ENCODE assay signal across 1 cellular context in the genomic region with DNA sequence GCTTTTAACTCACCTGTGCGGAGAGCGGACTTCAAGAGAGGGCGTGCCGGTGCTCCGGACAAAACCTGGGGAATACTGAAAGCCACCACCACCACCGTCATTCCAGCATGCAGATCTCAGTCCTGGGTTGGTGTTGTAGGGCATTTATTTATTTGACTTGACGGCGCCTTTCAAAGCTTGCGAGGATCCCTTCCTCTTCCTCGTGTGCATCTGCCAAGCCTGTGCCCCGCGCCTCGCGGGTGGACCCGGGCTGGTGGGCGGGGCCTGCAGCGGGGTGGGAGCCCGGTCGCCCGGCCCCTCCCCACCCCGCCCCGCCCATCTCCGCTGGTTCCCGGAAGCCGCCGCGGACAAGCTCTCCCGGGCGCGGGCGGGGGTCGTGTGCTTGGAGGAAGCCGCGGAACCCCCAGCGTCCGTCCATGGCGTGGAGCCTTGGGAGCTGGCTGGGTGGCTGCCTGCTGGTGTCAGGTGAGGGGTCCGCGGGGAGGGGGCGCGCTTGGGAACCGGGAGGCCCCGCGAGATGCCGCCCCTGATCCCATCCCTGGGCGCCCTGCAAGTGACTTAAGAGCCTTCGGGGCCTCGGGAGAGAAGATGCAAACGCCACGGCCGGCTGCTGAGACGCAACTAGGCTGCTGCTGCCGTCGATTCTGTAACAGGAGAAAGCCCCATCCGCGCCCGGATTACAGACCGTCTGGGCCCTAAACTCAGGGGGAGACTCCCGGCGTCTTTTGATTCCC.
TF ChIP-seq lines count a peak whose summit lies in the region.

Gene IL10RB (plus strand): TSS at position 318 of the 734 bp plus-strand sequence. CDS start 99 bp downstream, at position 417.

TF ChIP-seq in K562, 482 proteins besides CTCF, POLR2A, EP300 and RAD21 (continued from another document and continues in another):
- TF ChIP-seq ZNF318 (IDR thresholded peaks at IDR 0.05; ENCODE audit: borderline replicate concordance in 1 of 2, low read depth in 1 of 2) (no peak), ZNF253 (CRISPR knock-in tag; conservative IDR thresholded peaks at IDR 0.05) (no peak), KLF10 (CRISPR knock-in tag; IDR thresholded peaks at IDR 0.05) (no peak), ZNF280B (CRISPR knock-in tag; IDR thresholded peaks at IDR 0.05) (no peak), CCNT2 (IDR thresholded peaks at IDR 0.05; ENCODE audit: borderline replicate concordance, extremely low read depth, insufficient read length, low read depth, low read length) (peak; percentile 73), TFAM (CRISPR knock-in tag; conservative IDR thresholded peaks at IDR 0.05) (no peak), CCAR2 (IDR thresholded peaks at IDR 0.05; ENCODE audit: low read depth, low read length) (no peak), ZHX1 (conservative IDR thresholded peaks at IDR 0.05; ENCODE audit: low read length) (no peak), HMGXB4 (CRISPR knock-in tag; IDR thresholded peaks at IDR 0.05) (no peak), ZNF124 (CRISPR knock-in tag; IDR thresholded peaks at IDR 0.05) (no peak), ZNF668 (CRISPR knock-in tag; IDR thresholded peaks at IDR 0.05) (no peak), ZBTB26 (CRISPR knock-in tag; IDR thresholded peaks at IDR 0.05) (no peak), U2AF2 (optimal IDR thresholded peaks at IDR 0.05; ENCODE audit: low read depth, low read length) (no peak), RCOR1 (IDR thresholded peaks at IDR 0.05; ENCODE audit: borderline replicate concordance in 1 of 2, low read depth in 2 of 2, low read length in 2 of 2) (no peak), SAFB (IDR thresholded peaks at IDR 0.05; ENCODE audit: borderline replicate concordance, low read depth, low read length) (peak; percentile 33; the same call in 1 of the 2 replicates), ZNF239 (CRISPR knock-in tag; IDR thresholded peaks at IDR 0.05) (no peak), NFIC (IDR thresholded peaks at IDR 0.05) (peak; percentile 25), SOX6 (IDR thresholded peaks at IDR 0.05) (no peak), TSHZ1 (CRISPR knock-in tag; IDR thresholded peaks at IDR 0.05) (no peak), ETV6 (IDR thresholded peaks at IDR 0.05; ENCODE audit: borderline replicate concordance in 1 of 2, low read depth in 2 of 2, low read length in 1 of 2) (no peak), ETV6 (CRISPR knock-in tag; IDR thresholded peaks at IDR 0.05; ENCODE audit: borderline replicate concordance) (no peak)
- TF ChIP-seq, protein P1, sequence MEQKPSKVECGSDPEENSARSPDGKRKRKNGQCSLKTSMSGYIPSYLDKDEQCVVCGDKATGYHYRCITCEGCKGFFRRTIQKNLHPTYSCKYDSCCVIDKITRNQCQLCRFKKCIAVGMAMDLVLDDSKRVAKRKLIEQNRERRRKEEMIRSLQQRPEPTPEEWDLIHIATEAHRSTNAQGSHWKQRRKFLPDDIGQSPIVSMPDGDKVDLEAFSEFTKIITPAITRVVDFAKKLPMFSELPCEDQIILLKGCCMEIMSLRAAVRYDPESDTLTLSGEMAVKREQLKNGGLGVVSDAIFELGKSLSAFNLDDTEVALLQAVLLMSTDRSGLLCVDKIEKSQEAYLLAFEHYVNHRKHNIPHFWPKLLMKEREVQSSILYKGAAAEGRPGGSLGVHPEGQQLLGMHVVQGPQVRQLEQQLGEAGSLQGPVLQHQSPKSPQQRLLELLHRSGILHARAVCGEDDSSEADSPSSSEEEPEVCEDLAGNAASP (IDR thresholded peaks at IDR 0.05), result no peak
- TF ChIP-seq, protein P2, sequence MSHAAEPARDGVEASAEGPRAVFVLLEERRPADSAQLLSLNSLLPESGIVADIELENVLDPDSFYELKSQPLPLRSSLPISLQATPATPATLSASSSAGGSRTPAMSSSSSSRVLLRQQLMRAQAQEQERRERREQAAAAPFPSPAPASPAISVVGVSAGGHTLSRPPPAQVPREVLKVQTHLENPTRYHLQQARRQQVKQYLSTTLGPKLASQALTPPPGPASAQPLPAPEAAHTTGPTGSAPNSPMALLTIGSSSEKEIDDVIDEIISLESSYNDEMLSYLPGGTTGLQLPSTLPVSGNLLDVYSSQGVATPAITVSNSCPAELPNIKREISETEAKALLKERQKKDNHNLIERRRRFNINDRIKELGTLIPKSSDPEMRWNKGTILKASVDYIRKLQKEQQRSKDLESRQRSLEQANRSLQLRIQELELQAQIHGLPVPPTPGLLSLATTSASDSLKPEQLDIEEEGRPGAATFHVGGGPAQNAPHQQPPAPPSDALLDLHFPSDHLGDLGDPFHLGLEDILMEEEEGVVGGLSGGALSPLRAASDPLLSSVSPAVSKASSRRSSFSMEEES (CRISPR knock-in tag; IDR thresholded peaks at IDR 0.05), result no peak
- TF ChIP-seq, protein P3, sequence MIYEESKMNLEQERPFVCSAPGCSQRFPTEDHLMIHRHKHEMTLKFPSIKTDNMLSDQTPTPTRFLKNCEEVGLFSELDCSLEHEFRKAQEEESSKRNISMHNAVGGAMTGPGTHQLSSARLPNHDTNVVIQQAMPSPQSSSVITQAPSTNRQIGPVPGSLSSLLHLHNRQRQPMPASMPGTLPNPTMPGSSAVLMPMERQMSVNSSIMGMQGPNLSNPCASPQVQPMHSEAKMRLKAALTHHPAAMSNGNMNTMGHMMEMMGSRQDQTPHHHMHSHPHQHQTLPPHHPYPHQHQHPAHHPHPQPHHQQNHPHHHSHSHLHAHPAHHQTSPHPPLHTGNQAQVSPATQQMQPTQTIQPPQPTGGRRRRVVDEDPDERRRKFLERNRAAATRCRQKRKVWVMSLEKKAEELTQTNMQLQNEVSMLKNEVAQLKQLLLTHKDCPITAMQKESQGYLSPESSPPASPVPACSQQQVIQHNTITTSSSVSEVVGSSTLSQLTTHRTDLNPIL (CRISPR knock-in tag; IDR thresholded peaks at IDR 0.05), result no peak
